In genomic region chr11:88886796-88887195, GRCh38 we compare ENCODE assay signal across 8 cellular contexts.
DNase-seq lines count a peak whose midpoint lies in the region; ATAC-seq and TF ChIP-seq lines count a peak whose summit lies in the region.

No MANE protein-coding gene starts in this region.

- no peaks in the 10 kb centered on the region for H3K27me3 Mint-ChIP-seq in nephron progenitor cell (ENCODE audit: low read depth, poor library complexity)

- no peaks in the 10 kb centered on the region for H3K4me1 Mint-ChIP-seq in nephron progenitor cell

- no peak overlapping the region for H3K27ac ChIP-seq in left ventricle myocardium inferior (replicated peaks)

- no peaks in the 10 kb centered on the region for H3K27me3 ChIP-seq in left ventricle myocardium inferior (ENCODE audit: low read depth)

- peaks cover 47% of the 10 kb centered on the region for H3K9me3 ChIP-seq in left ventricle myocardium inferior (replicated peaks)

- intact Hi-C loops in left ventricle myocardium inferior (cut with micrococcal nuclease) (no loop called here), left cardiac atrium (cut with DNase I) (no loop called here)

- H3K4me3 Mint-ChIP-seq in nephron progenitor cell, result no peak overlapping the region

- DNase-seq in left ventricle myocardium inferior, result no peak
- no peak for DNase-seq in left cardiac atrium
- DNase-seq in HFF-Myc (ENCODE audit: extremely low read depth, low read depth), result peak; percentile 54
- peak; percentile 5 for DNase-seq in NCI-H748 treated with DMSO at 0.1 percent for 48 hours (lab: John Stamatoyannopoulos, UW)
- peak; percentile 7 for DNase-seq in amniotic stem cell (lab: John Stamatoyannopoulos, UW)
- peak; percentile 42 for DNase-seq in nephron progenitor cell
- DNase-seq in NCI-H128 (lab: John Stamatoyannopoulos, UW; ENCODE audit: unreplicated experiment), result no peak

- no peak overlapping the region for H3K27ac Mint-ChIP-seq in nephron progenitor cell

- H3K36me3 Mint-ChIP-seq in nephron progenitor cell (ENCODE audit: low read depth), result no peaks in the 10 kb centered on the region

- H3K4me3 ChIP-seq in left ventricle myocardium inferior (no peak overlapping the region), HFF-Myc (replicated peaks; ENCODE audit: low read depth, low read length) (no peak overlapping the region)

- H3K4me1 ChIP-seq in left ventricle myocardium inferior, result no peaks in the 10 kb centered on the region

- TF ChIP-seq CTCF in left ventricle myocardium inferior (IDR thresholded peaks at IDR 0.05; ENCODE audit: borderline replicate concordance) (peak; percentile 8), HFF-Myc (IDR thresholded peaks at IDR 0.05; ENCODE audit: low read depth, low read length, missing control alignments) (peak; percentile 55), nephron progenitor cell (IDR thresholded peaks at IDR 0.05) (peak; percentile 31)

- no peaks in the 10 kb centered on the region for H3K36me3 ChIP-seq in left ventricle myocardium inferior

- peaks cover 47% of the 10 kb centered on the region for H3K9me3 Mint-ChIP-seq in nephron progenitor cell

- ATAC-seq in left cardiac atrium (no peak), HG02678 (IDR thresholded peaks at IDR 0.05; ENCODE audit: unreplicated experiment) (no peak)

Comparison
In these comparisons a context has a peak if more than half of its experiments do, and no peak if none do; other contexts are left out.
1. DNase-seq: peak in HFF-Myc (single experiment), NCI-H748 treated with DMSO at 0.1 percent for 48 hours (single experiment), amniotic stem cell (single experiment) and nephron progenitor cell (single experiment); none in left ventricle myocardium inferior (single experiment), left cardiac atrium (single experiment) and NCI-H128 (single experiment).
2. Peak in every context shown above with its lines, with median percentiles within 50 percentile points of each other: CTCF ChIP-seq.